Comparison of ENCODE assay signal across 7 cellular contexts in the genomic region with DNA sequence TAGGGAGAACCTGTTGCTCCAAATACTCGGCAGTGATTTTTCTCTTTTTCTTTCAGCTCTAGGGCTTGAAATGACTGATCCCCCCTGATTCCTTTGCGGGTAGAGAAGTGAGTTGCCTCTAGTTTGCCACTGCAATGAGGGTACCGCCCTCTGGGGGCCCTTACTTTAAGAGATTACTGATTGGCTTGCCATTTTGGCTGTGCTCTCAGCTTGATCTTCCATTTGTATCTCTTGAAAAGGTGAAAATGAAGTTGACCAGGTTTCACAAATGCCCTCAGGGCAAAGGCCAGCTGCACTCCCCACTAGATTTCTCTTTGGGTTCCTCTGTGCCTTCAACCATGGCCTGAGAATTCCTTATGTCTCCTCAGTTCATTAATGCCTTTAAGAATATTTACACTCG. TPM values are rescaled to one million over a fixed set of nuclear protein-coding genes. Genes with fewer than 3 reads are reported as not detected.
"Had no signal": no experiment of that assay in that cellular context is flagged by ENCODE, and none has a peak within 500 bp of the region (broad histone marks: within the 10 kb centered on the region; RNA-seq: fewer than 3 reads in every experiment).

No MANE protein-coding gene starts in this region.

RNA-seq across cellular contexts. Expression of gene ZDHHC11B, which starts 13.5 kb away (rescaled TPM):
- total RNA-seq: endothelial cell of umbilical vein, epithelial cell of proximal tubule, fibroblast of villous mesenchyme, foreskin keratinocyte, myocyte had no signal
- polyA plus RNA-seq: endothelial cell of umbilical vein, fibroblast of lung, foreskin keratinocyte, immature natural killer cell had no signal

RNA-seq across cellular contexts. Expression of gene ZDHHC11, which starts 52.8 kb away (rescaled TPM):
- polyA plus RNA-seq: immature natural killer cell had no signal
